ENCODE assay signal across 9 cellular contexts in the genomic region with DNA sequence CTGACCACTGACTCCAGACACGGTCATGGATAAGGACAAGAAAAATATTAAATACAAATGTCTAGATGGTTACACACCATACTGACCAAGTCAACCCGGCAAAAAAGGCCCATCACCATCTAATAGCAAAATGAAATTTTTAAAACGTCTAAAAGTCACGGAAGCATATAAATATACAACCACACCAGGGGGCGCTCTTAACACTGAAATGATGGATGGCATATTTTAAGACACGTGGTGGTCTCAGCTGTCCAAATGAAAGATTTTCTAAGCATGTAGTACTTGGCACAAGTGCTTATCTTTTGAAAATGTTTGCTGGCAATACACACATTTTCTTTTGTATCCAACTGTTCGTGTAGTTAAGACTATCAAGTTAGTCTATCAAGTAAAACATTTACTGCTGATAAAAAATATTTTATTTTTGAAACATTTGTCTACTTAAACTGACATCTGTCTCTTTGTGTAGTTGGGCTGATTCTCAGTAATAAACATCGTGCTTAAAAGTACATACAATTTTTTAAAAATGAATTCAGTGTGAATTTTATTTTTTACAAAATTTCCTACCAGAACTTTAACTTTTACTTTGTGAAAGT.
DNase-seq lines count a peak whose midpoint lies in the region; ATAC-seq and TF ChIP-seq lines count a peak whose summit lies in the region.
"Had no signal": no experiment of that assay in that cellular context is flagged by ENCODE, and none has a peak within 500 bp of the region (broad histone marks: within the 10 kb centered on the region; RNA-seq: fewer than 3 reads in every experiment).

No MANE protein-coding gene starts in this region.

- no peak for TF ChIP-seq POLR2A in testis (IDR thresholded peaks at IDR 0.05)
- no peak for TF ChIP-seq POLR2A in ovary (IDR thresholded peaks at IDR 0.05)

- intact Hi-C loops in Calu3 (cut with micrococcal nuclease; ENCODE audit: unreplicated experiment) (loop anchor here (2.0 to 10.0 kb wide), 3 partner anchors 188 to 540 kb away; no protein-coding TSS in a partner anchor), testis (cut with DNase I; ENCODE audit: low total_unique reads) (no loop called here), ovary (cut with DNase I) (no loop called here)

- DNase-seq in Calu3, result peak; percentile 53
- DNase-seq in M059J (ENCODE audit: low read depth), result peak; percentile 55
- peak; percentile 40 for DNase-seq in SW480 (ENCODE audit: low spot score)
- peak; percentile 20 for DNase-seq in central memory CD4-positive, alpha-beta T cell
- peak; percentile 13 for DNase-seq in memory B cell (ENCODE audit: low spot score in 2 of 2)
- DNase-seq in testis, result peak; percentile 78
- DNase-seq in ovary, result no peak

- H3K27me3 ChIP-seq in testis (no peaks in the 10 kb centered on the region), ovary (no peaks in the 10 kb centered on the region)

- no peak for TF ChIP-seq EP300 in ovary (IDR thresholded peaks at IDR 0.05)

- H3K9me3 Mint-ChIP-seq in Calu3 (ENCODE audit: low read depth, unreplicated experiment), result no peaks in the 10 kb centered on the region
- no peaks in the 10 kb centered on the region for H3K9me3 Mint-ChIP-seq in memory B cell
- H3K9me3 Mint-ChIP-seq: activated naive CD4-positive, alpha-beta T cell treated with anti-CD3 and anti-CD28 coated beads, Interleukin-2, amount 50 U/mL, for 24 hours had no signal

- ATAC-seq in GM19463 (IDR thresholded peaks at IDR 0.05; ENCODE audit: unreplicated experiment) (peak; percentile 58), memory B cell (ENCODE audit: low read depth) (no peak)

- 22 to 28% methylated on average over 8 of the region's 8 CpGs for WGBS in testis, 2 donors
- WGBS in ovary, 3 donors, result 9 to 15% (median 10%) methylated on average over 8 of the region's 8 CpGs

- H3K27me3 Mint-ChIP-seq in Calu3 (ENCODE audit: unreplicated experiment) (peaks cover 20% of the 10 kb centered on the region), memory B cell (no peaks in the 10 kb centered on the region)

- CTCF ChIA-PET in Calu3 (lab: Charles Lee), result interaction anchor here (0.9 kb wide), 1 partner anchor 278 kb away, joined by 4 read pairs; no protein-coding TSS in a partner anchor

- no peaks in the 10 kb centered on the region for H3K9me3 ChIP-seq in testis
- no peaks in the 10 kb centered on the region for H3K9me3 ChIP-seq in ovary

- BruUV-seq in Calu3 (replicated peaks; lab: Mats Ljungman, UMichigan), result no TSS peak

- H3K4me1 ChIP-seq in testis (no peaks in the 10 kb centered on the region), ovary (ENCODE audit: insufficient read depth) (no peaks in the 10 kb centered on the region)

- H3K36me3 ChIP-seq in testis (ENCODE audit: low read depth, missing control alignments), result no peaks in the 10 kb centered on the region
- no peaks in the 10 kb centered on the region for H3K36me3 ChIP-seq in ovary

- H3K36me3 Mint-ChIP-seq in Calu3 (ENCODE audit: insufficient read depth, unreplicated experiment) (no peaks in the 10 kb centered on the region), memory B cell (no peaks in the 10 kb centered on the region)
- H3K36me3 Mint-ChIP-seq: activated naive CD4-positive, alpha-beta T cell treated with anti-CD3 and anti-CD28 coated beads, Interleukin-2, amount 50 U/mL, for 24 hours had no signal

- H3K4me1 Mint-ChIP-seq in Calu3 (ENCODE audit: low read depth, unreplicated experiment) (no peaks in the 10 kb centered on the region), memory B cell (no peaks in the 10 kb centered on the region)
- H3K4me1 Mint-ChIP-seq: activated naive CD4-positive, alpha-beta T cell treated with anti-CD3 and anti-CD28 coated beads, Interleukin-2, amount 50 U/mL, for 24 hours had no signal

- peak; percentile 59 for TF ChIP-seq CTCF in Calu3 (IDR thresholded peaks at IDR 0.05; ENCODE audit: unreplicated experiment)
- TF ChIP-seq CTCF in testis (IDR thresholded peaks at IDR 0.05), result peak; percentile 40 to 68 (median 51)
- no peak for TF ChIP-seq CTCF in ovary (IDR thresholded peaks at IDR 0.05)

- H3K27ac Mint-ChIP-seq in Calu3 (ENCODE audit: unreplicated experiment), result no peak overlapping the region
- H3K27ac Mint-ChIP-seq in memory B cell, result no peak overlapping the region
- H3K27ac Mint-ChIP-seq: activated naive CD4-positive, alpha-beta T cell treated with anti-CD3 and anti-CD28 coated beads, Interleukin-2, amount 50 U/mL, for 24 hours had no signal

- H3K27ac ChIP-seq in testis (no peak overlapping the region), ovary (no peak overlapping the region)

- no peak overlapping the region for H3K4me3 ChIP-seq in testis
- H3K4me3 ChIP-seq in ovary, result no peak overlapping the region

- H3K4me3 Mint-ChIP-seq in Calu3 (ENCODE audit: low read depth, unreplicated experiment) (no peak overlapping the region), memory B cell (no peak overlapping the region)
- H3K4me3 Mint-ChIP-seq: activated naive CD4-positive, alpha-beta T cell treated with anti-CD3 and anti-CD28 coated beads, Interleukin-2, amount 50 U/mL, for 24 hours had no signal

Comparison
In these comparisons a context has a peak if more than half of its experiments do, and no peak if none do; other contexts are left out.
1. DNase-seq: peak in Calu3 (single experiment), M059J (single experiment), SW480 (single experiment), central memory CD4-positive, alpha-beta T cell (single experiment), memory B cell (2 of 2) and testis (single experiment); none in ovary (0 of 5).
2. CTCF ChIP-seq: peak in Calu3 (single experiment) and testis (3 of 3); none in ovary (0 of 3).